Comparison of ENCODE assay signal across 16 cellular contexts in the genomic region with DNA sequence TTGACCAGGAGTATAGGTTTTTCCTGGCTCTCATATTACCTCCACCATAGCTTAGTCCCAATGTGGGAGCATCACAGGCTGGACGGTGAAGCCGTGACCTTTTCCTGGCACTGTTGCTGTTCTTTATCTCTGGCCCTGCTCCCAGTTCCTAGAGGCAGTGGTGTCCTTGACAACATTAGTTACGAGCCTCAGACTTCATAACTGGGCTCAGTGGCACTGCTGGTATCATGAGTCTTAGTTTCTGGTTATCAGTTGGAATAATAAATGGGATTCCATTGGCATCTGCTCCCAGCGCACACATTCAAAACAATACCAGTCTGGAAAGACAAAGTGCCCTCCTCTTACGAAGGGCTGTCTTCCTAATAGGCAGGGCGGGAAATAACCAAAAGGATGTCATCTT. TPM values are rescaled to one million over a fixed set of nuclear protein-coding genes. Genes with fewer than 3 reads are reported as not detected.
DNase-seq lines count a peak whose midpoint lies in the region; ATAC-seq, FAIRE-seq and TF ChIP-seq lines count a peak whose summit lies in the region.
"Had no signal": no experiment of that assay in that cellular context is flagged by ENCODE, and none has a peak within 500 bp of the region (broad histone marks: within the 10 kb centered on the region; RNA-seq: fewer than 3 reads in every experiment).

No MANE protein-coding gene starts in this region.

- no peaks in the 10 kb centered on the region for H4K20me1 ChIP-seq in endothelial cell of umbilical vein (replicated peaks; ENCODE audit: control insufficient read depth, extremely low read depth, insufficient read depth, low read length)

- TF ChIP-seq CTCF in right atrium auricular region (IDR thresholded peaks at IDR 0.05): no peak
- TF ChIP-seq CTCF in endothelial cell of umbilical vein (IDR thresholded peaks at IDR 0.05; ENCODE audit: extremely low read depth in 1 of 2, insufficient read depth in 1 of 2, low read depth in 1 of 2, low read length in 2 of 2): no peak

- H3K36me3 ChIP-seq in right atrium auricular region (peaks cover 45% of the 10 kb centered on the region), endothelial cell of umbilical vein (ENCODE audit: control insufficient read depth in 2 of 2, extremely low read depth in 1 of 2, insufficient read depth in 2 of 2, low read length in 2 of 2) (peaks cover 5 to 10% of the 10 kb centered on the region in 2 experiments)

- no peaks in the 10 kb centered on the region for H3K9me3 ChIP-seq in right atrium auricular region
- H3K9me3 ChIP-seq in endothelial cell of umbilical vein (replicated peaks; ENCODE audit: control insufficient read depth, insufficient read depth, low read length): no peaks in the 10 kb centered on the region
- H3K9me3 ChIP-seq in right cardiac atrium (ENCODE audit: control insufficient read depth, low read length): no peaks in the 10 kb centered on the region
- H3K9me3 ChIP-seq: HAP-1 had no signal

- H3K79me2 ChIP-seq in endothelial cell of umbilical vein (ENCODE audit: control insufficient read depth, insufficient read depth, low read length): peaks cover 3% of the 10 kb centered on the region

- 40% methylated on average over 6 of the region's 6 CpGs for WGBS in right cardiac atrium

- no peak for FAIRE-seq in endothelial cell of umbilical vein (lab: Jason Lieb, UNC)
- FAIRE-seq: GM18507 had no signal

- TF ChIP-seq POLR2A in endothelial cell of umbilical vein (IDR thresholded peaks at IDR 0.05; ENCODE audit: low read depth, low read length): no peak

- H3K27me3 ChIP-seq in right atrium auricular region: no peaks in the 10 kb centered on the region
- H3K27me3 ChIP-seq in endothelial cell of umbilical vein (ENCODE audit: control insufficient read depth in 2 of 2, insufficient read depth in 2 of 2, low read length in 2 of 2): no peaks in the 10 kb centered on the region
- no peaks in the 10 kb centered on the region for H3K27me3 ChIP-seq in right cardiac atrium (ENCODE audit: control insufficient read depth, insufficient read depth)

- no peak for DNase-seq in Right ventricle myocardium inferior (ENCODE audit: missing footprints)
- DNase-seq in right atrium auricular region (ENCODE audit: low spot score): no peak
- peak; percentile 19 for DNase-seq in endothelial cell of umbilical vein (ENCODE audit: low read depth, low spot score)
- peak in 2 of 3 donors; percentile 64 to 67 for DNase-seq in right cardiac atrium
- no peak for DNase-seq in NCI-H345 treated with DMSO at 0.1 percent for 48 hours (lab: John Stamatoyannopoulos, UW; ENCODE audit: unreplicated experiment)
- no peak for DNase-seq in glomerular visceral epithelial cell (ENCODE audit: extremely low spot score)
- DNase-seq: DMS53, NCI-H1048, NCI-H226 had no signal

- no peak overlapping the region for H3K9ac ChIP-seq in endothelial cell of umbilical vein (replicated peaks; ENCODE audit: extremely low read depth, insufficient read depth, low read length)

- dilution Hi-C loops in endothelial cell of umbilical vein (cut with MboI; ENCODE audit: extremely low pct_ligation_motif_present, low sequenced_read_pairs): no loop called here

- H3K4me1 ChIP-seq in right atrium auricular region (peaks cover 0 to 12% of the 10 kb centered on the region in 2 donors), endothelial cell of umbilical vein (ENCODE audit: control insufficient read depth, extremely low read depth, insufficient read depth, low read length) (no peaks in the 10 kb centered on the region), right cardiac atrium (ENCODE audit: control insufficient read depth, insufficient read depth, low read length) (no peaks in the 10 kb centered on the region)
- H3K4me1 ChIP-seq: HAP-1 had no signal

- H3K4me3 ChIP-seq in right atrium auricular region: no peak overlapping the region
- H3K4me3 ChIP-seq in endothelial cell of umbilical vein (replicated peaks in 1 of 3; ENCODE audit: insufficient read depth in 1 of 3, low read depth in 1 of 3, low read length in 3 of 3): no peak overlapping the region
- H3K4me3 ChIP-seq in right cardiac atrium (ENCODE audit: low read length): no peak overlapping the region
- H3K4me3 ChIP-seq: HAP-1 had no signal

- no peak overlapping the region for H3K4me2 ChIP-seq in endothelial cell of umbilical vein (ENCODE audit: insufficient read depth, low read length)

- BruUV-seq in endothelial cell of umbilical vein (replicated peaks; lab: Mats Ljungman, UMichigan): no TSS peak

- intact Hi-C loops in Right ventricle myocardium inferior (cut with DNase I): no loop called here
- intact Hi-C loops in endothelial cell of umbilical vein (cut with micrococcal nuclease): no loop called here
- intact Hi-C loops in right cardiac atrium (cut with DNase I): no loop called here

- no peak overlapping the region for H3K27ac ChIP-seq in right atrium auricular region
- H3K27ac ChIP-seq in endothelial cell of umbilical vein (ENCODE audit: insufficient read depth, low read depth, low read length): no peak overlapping the region
- peak overlapping the region; percentile 7 for H3K27ac ChIP-seq in right cardiac atrium (ENCODE audit: low read length)

- peak; percentile 90 for ATAC-seq in Right ventricle myocardium inferior
- peak; percentile 86 to 90 for ATAC-seq in right cardiac atrium
- no peak for ATAC-seq in HG02981 (IDR thresholded peaks at IDR 0.05; ENCODE audit: unreplicated experiment)
- ATAC-seq in GM18907 (IDR thresholded peaks at IDR 0.05; ENCODE audit: unreplicated experiment): no peak

- POLR2A ChIA-PET in endothelial cell of umbilical vein (lab: Charles Lee): no interaction called here

- no peak overlapping the region for H2AFZ ChIP-seq in endothelial cell of umbilical vein (ENCODE audit: low read depth, low read length)

- H3K9me1 ChIP-seq in endothelial cell of umbilical vein (replicated peaks; ENCODE audit: control insufficient read depth, extremely low read depth, insufficient read depth, low read length): no peaks in the 10 kb centered on the region

- CTCF ChIA-PET in endothelial cell of umbilical vein (lab: Charles Lee): interaction anchor here (2.4 kb wide), 1 partner anchor 10 kb away, joined by 12 read pairs; no protein-coding TSS in a partner anchor

TF ChIP-seq in endothelial cell of umbilical vein, 7 proteins besides CTCF, POLR2A, EP300 and RAD21 (continues in another document):
- TF ChIP-seq JUN (IDR thresholded peaks at IDR 0.05; ENCODE audit: borderline replicate concordance, insufficient read depth, insufficient read length, low read depth): no peak

RNA-seq across cellular contexts. Expression of a gene that starts 8.0 kb away (rescaled TPM):
- total RNA-seq in Right ventricle myocardium inferior (18.7 TPM), right atrium auricular region (10 to 100 TPM; 22.4 to 26.1 TPM), endothelial cell of umbilical vein (65.7 and 73.5 TPM in 2 replicates), right cardiac atrium (10 to 100 TPM; 14.1 to 19.4 (median 18.7) TPM)
- polyA plus RNA-seq in endothelial cell of umbilical vein (48.9 and 56.1 TPM in 2 replicates), right cardiac atrium (15.6 TPM)
- polyA plus RNA-seq in endothelial cell of umbilical vein (2011; cell fraction: cytosol; rRNA removed): 38.8 and 45.3 TPM in 2 replicates
- polyA plus RNA-seq in endothelial cell of umbilical vein (2011; cell fraction: nucleus; rRNA removed): 67.0 and 75.2 TPM in 2 replicates
- 42.6 and 70.4 TPM in 2 replicates for polyA plus RNA-seq in endothelial cell of umbilical vein (2012)
- 48.8 and 50.7 TPM in 2 replicates for polyA minus RNA-seq in endothelial cell of umbilical vein
- 35.4 TPM for polyA minus RNA-seq in endothelial cell of umbilical vein (2011; cell fraction: cytosol; rRNA and poly(A)+ RNA removed)
- 15.9 and 20.2 TPM in 2 replicates for polyA minus RNA-seq in endothelial cell of umbilical vein (2011; cell fraction: nucleus; rRNA and poly(A)+ RNA removed)

RNA-seq across cellular contexts. Expression of a gene that starts 20.0 kb away (rescaled TPM):
- total RNA-seq in Right ventricle myocardium inferior (0.54 TPM), right atrium auricular region (1 to 10 TPM in 1 of 2 donors, not detected in 1; 1.7 TPM), endothelial cell of umbilical vein (0.09 and 0.29 TPM in 2 replicates), right cardiac atrium (1 to 10 TPM in 1 of 4 donors, under 1 TPM in 2, not detected in 1; 0.17 to 3.4 (median 0.29) TPM)
- polyA plus RNA-seq in endothelial cell of umbilical vein (0.07 and 0.14 TPM in 2 replicates), right cardiac atrium (0.11 TPM)
- polyA plus RNA-seq in endothelial cell of umbilical vein (2011; cell fraction: cytosol; rRNA removed): not detected in 2 replicates
- polyA plus RNA-seq in endothelial cell of umbilical vein (2011; cell fraction: nucleus; rRNA removed): 0.17 and 0.48 TPM in 2 replicates
- polyA plus RNA-seq in endothelial cell of umbilical vein (2012): not detected in 2 replicates
- 0.25 TPM in 1 of 2 replicates, not detected in the other for polyA minus RNA-seq in endothelial cell of umbilical vein
- 37.2 TPM for polyA minus RNA-seq in endothelial cell of umbilical vein (2011; cell fraction: cytosol; rRNA and poly(A)+ RNA removed)
- 0.19 TPM in 1 of 2 replicates, not detected in the other for polyA minus RNA-seq in endothelial cell of umbilical vein (2011; cell fraction: nucleus; rRNA and poly(A)+ RNA removed)
- polyA plus RNA-seq: IgD-negative memory B cell had no signal

RNA-seq across cellular contexts. Expression of a gene that starts 35.1 kb away (rescaled TPM):
- 83.6 TPM for total RNA-seq in Right ventricle myocardium inferior
- 10 to 100 TPM; 42.7 to 59.1 TPM for total RNA-seq in right atrium auricular region
- 93.7 and 105 TPM in 2 replicates for total RNA-seq in endothelial cell of umbilical vein
- 41.1 and 57.9 TPM in 2 replicates for polyA plus RNA-seq in endothelial cell of umbilical vein
- 64.7 and 66.8 TPM in 2 replicates for polyA plus RNA-seq in endothelial cell of umbilical vein (2011; cell fraction: cytosol; rRNA removed)
- polyA plus RNA-seq in endothelial cell of umbilical vein (2011; cell fraction: nucleus; rRNA removed): 55.1 and 70.3 TPM in 2 replicates
- polyA plus RNA-seq in endothelial cell of umbilical vein (2012): 77.1 and 106 TPM in 2 replicates
- polyA minus RNA-seq in endothelial cell of umbilical vein: 59.0 and 69.0 TPM in 2 replicates
- polyA minus RNA-seq in endothelial cell of umbilical vein (2011; cell fraction: cytosol; rRNA and poly(A)+ RNA removed): 22.0 TPM
- 24.8 and 34.1 TPM in 2 replicates for polyA minus RNA-seq in endothelial cell of umbilical vein (2011; cell fraction: nucleus; rRNA and poly(A)+ RNA removed)
- 10 to 100 TPM; 67.8 to 96.9 (median 78.5) TPM for total RNA-seq in right cardiac atrium
- 73.4 TPM for polyA plus RNA-seq in right cardiac atrium

RNA-seq across cellular contexts. Expression of a gene that starts 44.1 kb away (rescaled TPM):
- total RNA-seq in Right ventricle myocardium inferior (10.8 TPM), right atrium auricular region (10 to 100 TPM; 31.4 to 42.2 TPM), endothelial cell of umbilical vein (0.12 and 0.33 TPM in 2 replicates), right cardiac atrium (10 to 100 TPM; 22.0 to 40.6 (median 33.0) TPM)
- polyA plus RNA-seq in endothelial cell of umbilical vein (0.08 and 0.19 TPM in 2 replicates), right cardiac atrium (33.7 TPM)
- polyA plus RNA-seq in endothelial cell of umbilical vein (2011; cell fraction: cytosol; rRNA removed): 0.15 and 0.20 TPM in 2 replicates
- polyA plus RNA-seq in endothelial cell of umbilical vein (2011; cell fraction: nucleus; rRNA removed): 0.05 and 0.21 TPM in 2 replicates
- 0.16 and 0.30 TPM in 2 replicates for polyA plus RNA-seq in endothelial cell of umbilical vein (2012)
- polyA minus RNA-seq in endothelial cell of umbilical vein: 0.17 and 0.39 TPM in 2 replicates
- polyA minus RNA-seq in endothelial cell of umbilical vein (2011; cell fraction: cytosol; rRNA and poly(A)+ RNA removed): not detected
- polyA minus RNA-seq in endothelial cell of umbilical vein (2011; cell fraction: nucleus; rRNA and poly(A)+ RNA removed): 0.14 TPM in 1 of 2 replicates, not detected in the other
- total RNA-seq: A172, HT-29 had no signal
- polyA plus RNA-seq: IgD-negative memory B cell had no signal

Comparison
In these comparisons a context has a peak if more than half of its experiments do, and no peak if none do; other contexts are left out.
1. DNase-seq: peak in endothelial cell of umbilical vein (single experiment) and right cardiac atrium (2 of 3); none in Right ventricle myocardium inferior (single experiment), right atrium auricular region (single experiment), NCI-H345 treated with DMSO at 0.1 percent for 48 hours (single experiment) and glomerular visceral epithelial cell (single experiment).
2. ATAC-seq: peak in Right ventricle myocardium inferior (single experiment) and right cardiac atrium (2 of 2); none in HG02981 (single experiment) and GM18907 (single experiment).